In the genomic region with DNA sequence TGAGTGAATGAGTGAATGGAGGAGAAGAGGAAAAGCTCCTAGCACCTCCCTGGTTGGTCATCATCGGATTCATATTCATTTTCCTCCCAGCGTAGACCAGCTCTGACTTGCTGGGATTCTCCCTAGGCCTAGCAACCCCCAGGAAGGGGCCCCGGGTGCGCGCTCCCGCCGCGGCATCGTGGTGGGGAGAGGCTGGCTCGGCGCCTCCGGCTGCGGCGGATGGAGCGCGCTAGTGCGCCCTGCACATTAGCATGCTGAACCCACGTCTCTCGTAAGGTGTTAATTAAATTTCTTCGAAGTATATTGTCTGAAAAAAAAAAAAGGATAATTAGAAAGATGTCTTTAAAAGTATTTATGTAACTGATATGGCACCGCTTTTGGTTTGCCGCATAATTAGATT, we compare ENCODE assay signal across 24 cellular contexts. TPM values are rescaled to one million over a fixed set of nuclear protein-coding genes. Genes with fewer than 3 reads are reported as not detected.
"Had no signal": no experiment of that assay in that cellular context is flagged by ENCODE, and none has a peak within 500 bp of the region (broad histone marks: within the 10 kb centered on the region; RNA-seq: fewer than 3 reads in every experiment).

No MANE protein-coding gene starts in this region.

- H3K4me1 ChIP-seq: SJSA1 had no signal

- H3K27ac ChIP-seq: KMS-11, SJSA1, SK-N-MC had no signal

- H3K4me3 ChIP-seq: SJSA1, SK-N-MC had no signal

- H3K9me3 ChIP-seq: SJSA1 had no signal

- H3K36me3 ChIP-seq: SJSA1 had no signal

- DNase-seq: IMR-90, Kasumi-1, MM.1S, NCI-H1092 treated with DMSO at 0.1 percent for 48 hours, NCI-H1436, NCI-H187, NCI-H2029, NCI-H2081 treated with DMSO at 0.1 percent for 48 hours, NCI-H2171, NCI-H226, NCI-H446, NCI-H510A, NCI-H524 treated with DMSO at 0.1 percent for 48 hours, NCI-H69, NCI-H774, Right ventricle myocardium superior, RPMI8226, SIG-M5 had no signal

- ATAC-seq: HepG2 had no signal

RNA-seq across cellular contexts. Expression of a gene that starts 21.6 kb away (rescaled TPM):
- total RNA-seq: HepG2, HT1080, IMR-90, M059J, Right ventricle myocardium superior, SJSA1 had no signal
- polyA plus RNA-seq: IMR-90 had no signal
